ENCODE assay signal across 13 cellular contexts in genomic region chr6:110534731-110535164, GRCh38. TPM values are rescaled to one million over a fixed set of nuclear protein-coding genes. Genes with fewer than 3 reads are reported as not detected.
DNase-seq lines count a peak whose midpoint lies in the region; ATAC-seq and TF ChIP-seq lines count a peak whose summit lies in the region.
"Had no signal": no experiment of that assay in that cellular context is flagged by ENCODE, and none has a peak within 500 bp of the region (broad histone marks: within the 10 kb centered on the region; RNA-seq: fewer than 3 reads in every experiment).

No MANE protein-coding gene starts in this region.

- ATAC-seq in HG02642 (IDR thresholded peaks at IDR 0.05; ENCODE audit: poor library complexity, unreplicated experiment): no peak
- ATAC-seq: gastrocnemius medialis; naive thymus-derived CD4-positive, alpha-beta T cell; WTC11 had no signal

- no peak overlapping the region for H3K4me2 ChIP-seq in OCI-LY7 (ENCODE audit: low read length)

- H3K4me1 ChIP-seq in OCI-LY7 (ENCODE audit: insufficient read depth, low read length, poor library complexity, severe bottlenecking): no peaks in the 10 kb centered on the region
- H3K4me1 ChIP-seq: gastrocnemius medialis had no signal

- no peaks in the 10 kb centered on the region for H3K36me3 ChIP-seq in OCI-LY7 (ENCODE audit: insufficient read depth, low read length)
- H3K36me3 ChIP-seq: gastrocnemius medialis had no signal

- DNase-seq in HS-27A (ENCODE audit: low read depth) (peak; percentile 35), globus pallidus (ENCODE audit: low spot score) (peak; percentile 95), smooth muscle cell of the brain vasculature (ENCODE audit: low read depth, low spot score) (peak; percentile 85), DMS79 (lab: John Stamatoyannopoulos, UW) (no peak), NCI-H748 (lab: John Stamatoyannopoulos, UW; ENCODE audit: unreplicated experiment) (no peak), OCI-LY7 (ENCODE audit: low spot score) (no peak)
- DNase-seq: activated effector memory CD4-positive, alpha-beta T cell treated with anti-CD3 and anti-CD28 coated beads, Interleukin-2, amount 50 U/mL, for 16 hours; gastrocnemius medialis; KG1; naive thymus-derived CD4-positive, alpha-beta T cell had no signal

- POLR2A ChIA-PET in OCI-LY7 (lab: Charles Lee): no interaction called here

- H3K9me3 ChIP-seq in OCI-LY7 (ENCODE audit: low read length): peaks cover 8% of the 10 kb centered on the region
- H3K9me3 ChIP-seq: gastrocnemius medialis had no signal

- no peaks in the 10 kb centered on the region for H3K79me2 ChIP-seq in OCI-LY7 (ENCODE audit: insufficient read depth, low read depth, low read length)

- CTCF ChIA-PET in OCI-LY7 (lab: Charles Lee; ENCODE audit: unreplicated experiment): no interaction called here

- H3K4me3 ChIP-seq in OCI-LY7 (ENCODE audit: low read depth, low read length, poor library complexity, severe bottlenecking): no peak overlapping the region
- H3K4me3 ChIP-seq: gastrocnemius medialis had no signal

- intact Hi-C loops in OCI-LY7 (cut with micrococcal nuclease; ENCODE audit: unreplicated experiment): no loop called here

- no peak for TF ChIP-seq CTCF in OCI-LY7 (conservative IDR thresholded peaks at IDR 0.05; ENCODE audit: low read length)

- H3K27ac ChIP-seq in angular gyrus (ENCODE audit: low read depth, low read length) (peak overlapping the region; percentile 75), OCI-LY7 (ENCODE audit: low read depth, low read length, poor library complexity, severe bottlenecking) (no peak overlapping the region)
- H3K27ac ChIP-seq: gastrocnemius medialis had no signal

- H4K20me1 ChIP-seq in OCI-LY7 (ENCODE audit: insufficient read depth, low read length): no peaks in the 10 kb centered on the region

- H2AFZ ChIP-seq in OCI-LY7 (ENCODE audit: low read length): no peak overlapping the region

- H3K9me2 ChIP-seq in OCI-LY7 (ENCODE audit: insufficient read depth, low read length): no peaks in the 10 kb centered on the region

- BruUV-seq in OCI-LY7 (replicated peaks; lab: Mats Ljungman, UMichigan): no TSS peak

RNA-seq across cellular contexts. Expression of gene SLC22A16, which starts 58.3 kb away (rescaled TPM):
- total RNA-seq in OCI-LY7 (2014; rRNA removed; shearing (Covaris generic)): not detected in 2 replicates
- not detected in 2 replicates for total RNA-seq in OCI-LY7 (2022)
- total RNA-seq: gastrocnemius medialis, WTC11 had no signal

Comparison
In these comparisons a context has a peak if more than half of its experiments do, and no peak if none do; other contexts are left out.
1. DNase-seq: peak in HS-27A (single experiment), globus pallidus (single experiment) and smooth muscle cell of the brain vasculature (single experiment); none in DMS79 (single experiment), NCI-H748 (single experiment) and OCI-LY7 (single experiment).